ENCODE assay signal across 20 cellular contexts in genomic region chr6:63734923-63735322, GRCh38.
A peak's percentile ranks its signal among the peaks of the same experiment; 100 is the strongest.
DNase-seq lines count a peak whose midpoint lies in the region; ATAC-seq, FAIRE-seq and TF ChIP-seq lines count a peak whose summit lies in the region.
"Had no signal": no experiment of that assay in that cellular context is flagged by ENCODE, and none has a peak within 500 bp of the region (broad histone marks: within the 10 kb centered on the region; RNA-seq: fewer than 3 reads in every experiment).

No MANE protein-coding gene starts in this region.

- no peak overlapping the region for H3K27ac ChIP-seq in foreskin keratinocyte
- H3K27ac ChIP-seq in CD8-positive, alpha-beta T cell (ENCODE audit: low read depth, low read length), result no peak overlapping the region

- H3K27me3 ChIP-seq in bronchial epithelial cell (ENCODE audit: control insufficient read depth, insufficient read depth, low read length) (no peaks in the 10 kb centered on the region), foreskin keratinocyte (no peaks in the 10 kb centered on the region)
- H3K27me3 ChIP-seq in CD8-positive, alpha-beta T cell (ENCODE audit: insufficient read depth, low read length), result no peaks in the 10 kb centered on the region

- FAIRE-seq in bronchial epithelial cell (lab: Jason Lieb, UNC), result no peak
- FAIRE-seq: A204.1, D721Med, GM12878, GM19239, H1 had no signal

- no peak overlapping the region for H3K4me3 Mint-ChIP-seq in CD8-positive, alpha-beta T cell
- H3K4me3 Mint-ChIP-seq: CD4-positive, CD25-positive, alpha-beta regulatory T cell had no signal

- DNase-seq in ELR (ENCODE audit: low read depth) (peak; percentile 63), HPDE6-E6E7 (ENCODE audit: extremely low spot score) (peak; percentile 4), bronchial epithelial cell (ENCODE audit: low read depth) (peak; percentile 78), foreskin keratinocyte (peak in 1 of 2 donors; percentile 58)
- no peak for DNase-seq in CD8-positive, alpha-beta T cell
- DNase-seq: ACHN; BE2C; C1 segment of cervical spinal cord; Caco-2; CD4-positive, CD25-positive, alpha-beta regulatory T cell; DMS79 treated with DMSO at 0.1 percent for 48 hours; KG1 had no signal

- no peaks in the 10 kb centered on the region for H3K36me3 ChIP-seq in bronchial epithelial cell (ENCODE audit: control insufficient read depth, insufficient read depth, low read length)
- H3K36me3 ChIP-seq in CD8-positive, alpha-beta T cell (ENCODE audit: insufficient read depth, low read length), result no peaks in the 10 kb centered on the region
- H3K36me3 ChIP-seq: BE2C, HAP-1 had no signal

- H3K27me3 Mint-ChIP-seq in CD8-positive, alpha-beta T cell (ENCODE audit: low read depth), result no peaks in the 10 kb centered on the region

- peak; percentile 77 for ATAC-seq in foreskin keratinocyte
- no peak for ATAC-seq in CD8-positive, alpha-beta T cell
- no peak for ATAC-seq in HG03439 (IDR thresholded peaks at IDR 0.05; ENCODE audit: unreplicated experiment)
- no peak for ATAC-seq in HG03108 (IDR thresholded peaks at IDR 0.05; ENCODE audit: unreplicated experiment)
- ATAC-seq: GM12878 had no signal

- intact Hi-C loops in CD8-positive, alpha-beta T cell (cut with DNase I, micrococcal nuclease), result no loop called here

- H3K4me1 Mint-ChIP-seq in CD8-positive, alpha-beta T cell (ENCODE audit: low read depth), result peaks cover 2% of the 10 kb centered on the region

- H3K4me3 ChIP-seq in bronchial epithelial cell (ENCODE audit: low read depth, low read length), result no peak overlapping the region
- no peak overlapping the region for H3K4me3 ChIP-seq in CD8-positive, alpha-beta T cell (ENCODE audit: low read depth, low read length)
- H3K4me3 ChIP-seq: GM12878, HAP-1 had no signal

- no peak for TF ChIP-seq CTCF in bronchial epithelial cell (IDR thresholded peaks at IDR 0.05; ENCODE audit: insufficient read depth, low read length, severe bottlenecking)
- TF ChIP-seq CTCF in foreskin keratinocyte (conservative IDR thresholded peaks at IDR 0.05), result no peak
- no peak for TF ChIP-seq CTCF in CD8-positive, alpha-beta T cell (IDR thresholded peaks at IDR 0.05)

- H3K27ac Mint-ChIP-seq in CD8-positive, alpha-beta T cell, result no peak overlapping the region

- POLR2A ChIA-PET in CD8-positive, alpha-beta T cell (lab: Charles Lee), result no interaction called here

- CTCF ChIA-PET in CD8-positive, alpha-beta T cell (lab: Charles Lee), result interaction anchor here (1.4 kb wide), 1 partner anchor 136 kb away, joined by 3 read pairs; no protein-coding TSS in a partner anchor

- peaks cover 2% of the 10 kb centered on the region for H3K9me3 Mint-ChIP-seq in CD8-positive, alpha-beta T cell

- H3K36me3 Mint-ChIP-seq in CD8-positive, alpha-beta T cell, result no peaks in the 10 kb centered on the region
- H3K36me3 Mint-ChIP-seq: CD4-positive, CD25-positive, alpha-beta regulatory T cell had no signal

- no peaks in the 10 kb centered on the region for H3K9me3 ChIP-seq in CD8-positive, alpha-beta T cell (ENCODE audit: low read length)
- H3K9me3 ChIP-seq: BE2C, Caco-2, HAP-1 had no signal

- no peaks in the 10 kb centered on the region for H3K4me1 ChIP-seq in foreskin keratinocyte
- H3K4me1 ChIP-seq in CD8-positive, alpha-beta T cell (ENCODE audit: insufficient read depth, low read length), result no peaks in the 10 kb centered on the region
- H3K4me1 ChIP-seq: BE2C, HAP-1 had no signal

Comparison
In these comparisons a context has a peak if more than half of its experiments do, and no peak if none do; other contexts are left out.
1. DNase-seq: peak in ELR (single experiment), HPDE6-E6E7 (single experiment) and bronchial epithelial cell (single experiment); none in CD8-positive, alpha-beta T cell (0 of 7).